Comparison of ENCODE assay signal across 17 cellular contexts in genomic region chr6:132907231-132907630, GRCh38.
DNase-seq lines count a peak whose midpoint lies in the region; TF ChIP-seq lines count a peak whose summit lies in the region.
"Had no signal": no experiment of that assay in that cellular context is flagged by ENCODE, and none has a peak within 500 bp of the region (broad histone marks: within the 10 kb centered on the region; RNA-seq: fewer than 3 reads in every experiment).

No MANE protein-coding gene starts in this region.

- DNase-seq in EL (peak; percentile 8), NCI-H226 (peak; percentile 9), epithelial cell of esophagus (ENCODE audit: low read depth) (peak; percentile 46), osteoblast (ENCODE audit: insufficient read length, low spot score, missing footprints) (peak; percentile 27), NCI-H1105 treated with DMSO at 0.1 percent for 48 hours (lab: John Stamatoyannopoulos, UW) (no peak), 8988T (no peak), KBM-7 (no peak)
- DNase-seq: DMS79; NCI-H1092 treated with DMSO at 0.1 percent for 48 hours; NCI-H1694; NCI-H2081 treated with DMSO at 0.1 percent for 48 hours; NCI-H748 treated with DMSO at 0.1 percent for 48 hours; NK-92 treated with Interleukin-12 subunit alpha and Interleukin-12 subunit beta, amount 100 ng/mL, for 24 hours; SHP77 treated with DMSO at 0.1 percent for 48 hours; SK-N-SH had no signal

- no peak overlapping the region for H3K4me3 ChIP-seq in epithelial cell of esophagus (ENCODE audit: low read length)
- peak overlapping the region; percentile 38 for H3K4me3 ChIP-seq in osteoblast (ENCODE audit: insufficient read depth, low read length)
- H3K4me3 ChIP-seq: A549; BLaER1 treated with 17β-estradiol and CSF1 and Interleukin-3, amounts not matched to agents 10 nM and 100 nM had no signal

- H4K20me1 ChIP-seq in osteoblast (ENCODE audit: insufficient read depth, low read length) = no peaks in the 10 kb centered on the region
- H4K20me1 ChIP-seq: BLaER1 treated with 17β-estradiol and CSF1 and Interleukin-3, amounts not matched to agents 10 nM and 100 nM had no signal

- H3K27me3 ChIP-seq in osteoblast (ENCODE audit: insufficient read depth, low read length) = no peaks in the 10 kb centered on the region
- H3K27me3 ChIP-seq: BLaER1 treated with 17β-estradiol and CSF1 and Interleukin-3, amounts not matched to agents 10 nM and 100 nM had no signal

- no peaks in the 10 kb centered on the region for H3K36me3 ChIP-seq in osteoblast (ENCODE audit: insufficient read depth, low read length)
- H3K36me3 ChIP-seq: BLaER1 treated with 17β-estradiol and CSF1 and Interleukin-3, amounts not matched to agents 10 nM and 100 nM had no signal

- no peak for TF ChIP-seq CTCF in epithelial cell of esophagus (IDR thresholded peaks at IDR 0.05; ENCODE audit: insufficient read depth, low read depth, low read length, missing control alignments)
- no peak for TF ChIP-seq CTCF in osteoblast (IDR thresholded peaks at IDR 0.05; ENCODE audit: extremely low read depth, low read depth, low read length)

- peaks cover 15% of the 10 kb centered on the region for H3K4me1 ChIP-seq in osteoblast (ENCODE audit: insufficient read depth, low read length)
- H3K4me1 ChIP-seq: A549 had no signal

- H3K27ac ChIP-seq in osteoblast (ENCODE audit: low read depth, low read length) = peak overlapping the region; percentile 81
- H3K27ac ChIP-seq: A549; BLaER1 treated with 17β-estradiol and CSF1 and Interleukin-3, amounts not matched to agents 10 nM and 100 nM had no signal

- H3K4me2 ChIP-seq in osteoblast (ENCODE audit: insufficient read depth, low read length) = peak overlapping the region; percentile 65
- H3K4me2 ChIP-seq: A549; BLaER1 treated with 17β-estradiol and CSF1 and Interleukin-3, amounts not matched to agents 10 nM and 100 nM; SK-N-SH had no signal

- peak overlapping the region; percentile 52 for H2AFZ ChIP-seq in osteoblast (ENCODE audit: low read length)

- in situ Hi-C loops in KBM-7 (cut with MboI; ENCODE audit: low pct_unique_long_range_greater_than_20kb, low sequenced_read_pairs) = no loop called here

- H3K79me2 ChIP-seq in osteoblast (ENCODE audit: insufficient read depth, low read length) = no peaks in the 10 kb centered on the region

- no peaks in the 10 kb centered on the region for H3K9me3 ChIP-seq in osteoblast (ENCODE audit: low read depth, low read length)
- H3K9me3 ChIP-seq: A549; BLaER1 treated with 17β-estradiol and CSF1 and Interleukin-3, amounts not matched to agents 10 nM and 100 nM; SK-N-SH had no signal

Comparison
In these comparisons a context has a peak if more than half of its experiments do, and no peak if none do; other contexts are left out.
1. DNase-seq: peak in EL (single experiment), NCI-H226 (single experiment), epithelial cell of esophagus (single experiment) and osteoblast (single experiment); none in NCI-H1105 treated with DMSO at 0.1 percent for 48 hours (single experiment), 8988T (single experiment) and KBM-7 (single experiment).